ENCODE assay signal across 8 cellular contexts in genomic region chr13:48975926-48976676, GRCh38.
A peak's percentile ranks its signal among the peaks of the same experiment; 100 is the strongest.
DNase-seq lines count a peak whose midpoint lies in the region; ATAC-seq and TF ChIP-seq lines count a peak whose summit lies in the region.

No MANE protein-coding gene starts in this region.

- ATAC-seq in GM21423 (IDR thresholded peaks at IDR 0.05; ENCODE audit: unreplicated experiment) = peak; percentile 55

- H3K4me2 ChIP-seq in OCI-LY3 (ENCODE audit: low read length) = peak overlapping the region; percentile 80

- H3K27me3 ChIP-seq in HUES48 (ENCODE audit: control insufficient read depth, insufficient read depth, low read length) (no peaks in the 10 kb centered on the region), OCI-LY3 (ENCODE audit: low read depth, low read length) (no peaks in the 10 kb centered on the region), mucosa of stomach (ENCODE audit: control insufficient read depth, insufficient read depth, low read length) (no peaks in the 10 kb centered on the region)

- DNase-seq in DMS 273 (lab: John Stamatoyannopoulos, UW; ENCODE audit: unreplicated experiment) (peak; percentile 87), activated T-cell treated with anti-CD3 and anti-CD28 coated beads for 4 hours (peak; percentile 74), epithelial cell of prostate (ENCODE audit: low read depth, low spot score) (no peak)
- peak; percentile 65 to 74 for DNase-seq in stimulated activated CD8-positive, alpha-beta memory T cell treated with anti-CD3 and anti-CD28 coated beads, Interleukin-4, amount 100 ng/mL, for 4 hours (ENCODE audit: low read depth in 2 of 2, low spot score in 1 of 2)

- peaks cover 28% of the 10 kb centered on the region for H4K20me1 ChIP-seq in OCI-LY3 (ENCODE audit: insufficient read depth, low read length)

- H3K79me2 ChIP-seq in OCI-LY3 (ENCODE audit: low read length) = peaks cover 46% of the 10 kb centered on the region

- peak overlapping the region; percentile 43 for H2AFZ ChIP-seq in OCI-LY3 (ENCODE audit: low read depth, low read length)

- peak overlapping the region; percentile 98 for H3K27ac ChIP-seq in HUES48 (ENCODE audit: low read depth, low read length)
- peak overlapping the region; percentile 89 for H3K27ac ChIP-seq in OCI-LY3 (ENCODE audit: low read length)
- H3K27ac ChIP-seq in epithelial cell of prostate = peak overlapping the region; percentile 97

- H3K9me3 ChIP-seq in HUES48 (ENCODE audit: control insufficient read depth, insufficient read depth, low read length) (peaks cover 7% of the 10 kb centered on the region; the same call in 1 of the 2 replicates), OCI-LY3 (ENCODE audit: insufficient read depth, low read length) (peaks cover 29% of the 10 kb centered on the region), mucosa of stomach (ENCODE audit: control insufficient read depth, low read length) (peaks cover 10% of the 10 kb centered on the region)

- H3K4me1 ChIP-seq in HUES48 (ENCODE audit: control insufficient read depth, insufficient read depth, low read length) = peaks cover 40% of the 10 kb centered on the region
- H3K4me1 ChIP-seq in OCI-LY3 (ENCODE audit: low read length) = peaks cover 36% of the 10 kb centered on the region
- peaks cover 3% of the 10 kb centered on the region for H3K4me1 ChIP-seq in mucosa of stomach (ENCODE audit: control insufficient read depth, insufficient read depth, low read length)

- H3K36me3 ChIP-seq in HUES48 (ENCODE audit: control insufficient read depth, insufficient read depth, low read length) = no peaks in the 10 kb centered on the region
- peaks cover 22% of the 10 kb centered on the region for H3K36me3 ChIP-seq in OCI-LY3 (replicated peaks; ENCODE audit: low read depth, low read length)
- no peaks in the 10 kb centered on the region for H3K36me3 ChIP-seq in mucosa of stomach (ENCODE audit: control insufficient read depth, insufficient read depth, low read length)

- H3K4me3 ChIP-seq in HUES48 (ENCODE audit: low read depth, low read length) (peak overlapping the region; percentile 96), OCI-LY3 (ENCODE audit: low read length) (peak overlapping the region; percentile 83), mucosa of stomach (ENCODE audit: low read length) (peak overlapping the region; percentile 44)

- peak; percentile 32 for TF ChIP-seq CTCF in OCI-LY3 (IDR thresholded peaks at IDR 0.05; ENCODE audit: low read depth, low read length)

- H3K9ac ChIP-seq in HUES48 (ENCODE audit: low read depth, low read length) = peak overlapping the region; percentile 91
- H3K9ac ChIP-seq in OCI-LY3 (ENCODE audit: low read length) = peak overlapping the region; percentile 89
- H3K9ac ChIP-seq in mucosa of stomach (ENCODE audit: low read length) = peak overlapping the region; percentile 80

Comparison
In these comparisons a context has a peak if more than half of its experiments do, and no peak if none do; other contexts are left out.
1. H3K4me3 ChIP-seq: peak in every context shown above with its lines; median percentile 96 in HUES48; 83 in OCI-LY3; 44 in mucosa of stomach.